Comparison of ENCODE assay signal across 27 cellular contexts in the genomic region with DNA sequence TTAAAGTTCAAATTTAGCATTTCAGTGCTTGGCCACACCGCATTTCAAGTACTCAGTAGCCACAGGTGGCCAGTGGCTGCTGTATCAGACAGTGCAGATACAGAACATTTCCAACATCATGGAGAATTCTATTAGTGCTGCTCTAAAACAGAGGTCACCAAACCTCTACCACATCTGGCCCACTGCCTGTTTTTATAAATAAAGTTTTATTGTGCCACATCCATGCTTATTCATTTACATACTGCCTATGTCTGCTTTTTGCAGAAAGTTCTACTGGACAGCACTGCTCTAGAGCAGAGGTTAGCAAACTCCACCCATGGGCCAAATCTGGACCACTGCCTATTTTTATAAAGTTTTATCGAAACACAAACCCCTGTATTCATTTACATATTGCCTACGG. TPM values are rescaled to one million over a fixed set of nuclear protein-coding genes. Genes with fewer than 3 reads are reported as not detected.
"Had no signal": no experiment of that assay in that cellular context is flagged by ENCODE, and none has a peak within 500 bp of the region (broad histone marks: within the 10 kb centered on the region; RNA-seq: fewer than 3 reads in every experiment).

No MANE protein-coding gene starts in this region.

- ATAC-seq: stimulated activated effector memory CD8-positive, alpha-beta T cell treated with anti-CD3 and anti-CD28 coated beads, Interleukin-12 subunit alpha, Interleukin-12 subunit beta, amount 100 ng/mL, for 72 hours; stimulated activated memory B cell treated with anti-CD40 and anti-IgM and Interleukin-4, amounts not matched to agents 10 μg/mL and 1 μg/mL and 100 μg/mL, for 72 hours; stimulated activated naive B cell treated with anti-CD40 and anti-IgM and Interleukin-4, amounts not matched to agents 10 μg/mL and 1 μg/mL and 100 μg/mL, for 72 hours; stimulated activated naive CD8-positive, alpha-beta T cell treated with anti-CD3 and anti-CD28 coated beads, Interleukin-15, amount 100 ng/mL, for 72 hours; stimulated activated naive CD8-positive, alpha-beta T cell treated with anti-CD3 and anti-CD28 coated beads, Interleukin-15, Interleukin-2, amounts not matched to agents 100 U/mL and 50 U/mL, for 24 hours; upper lobe of right lung had no signal

- DNase-seq: stimulated activated CD4-positive, alpha-beta T cell treated with anti-CD3 and anti-CD28 coated beads, Interleukin-2, amount 100 ng/mL, for 48 hours; stimulated activated CD4-positive, alpha-beta T cell treated with anti-CD3 and anti-CD28 coated beads, Interleukin-4, amount 100 ng/mL, for 1 hour; stimulated activated CD4-positive, alpha-beta T cell treated with anti-CD3 and anti-CD28 coated beads, Interleukin-4, amount 100 ng/mL, for 24 hours; stimulated activated CD4-positive, alpha-beta T cell treated with anti-CD3 and anti-CD28 coated beads, Interleukin-4, amount 100 ng/mL, for 4 hours; stimulated activated CD8-positive, alpha-beta memory T cell treated with anti-CD3 and anti-CD28 coated beads, Interleukin-4, amount 100 ng/mL, for 48 hours; stimulated activated naive B cell treated with anti-CD40 and anti-IgM and Interleukin-4, amounts not matched to agents 10 μg/mL and 1 μg/mL and 100 μg/mL, for 72 hours; stimulated activated naive CD4-positive, alpha-beta T cell; stimulated activated naive CD4-positive, alpha-beta T cell treated with Interleukin-2 at 50 U/mL for 16 hours; stimulated activated naive CD8-positive, alpha-beta T cell treated with anti-CD3 and anti-CD28 coated beads, Interleukin-15, amount 100 ng/mL, for 72 hours; stimulated activated naive CD8-positive, alpha-beta T cell treated with anti-CD3 and anti-CD28 coated beads, Interleukin-15, Interleukin-2, amounts not matched to agents 100 U/mL and 50 U/mL, for 24 hours; stomach; substantia nigra; testis; thyroid gland; tibial artery; transverse colon; trophoblast cell; upper lobe of right lung; uterus had no signal

- FAIRE-seq: urothelium cell line had no signal

- H3K27ac ChIP-seq: stomach, suprapubic skin, testis, thoracic aorta, thyroid gland, tibial artery, tibial nerve, transverse colon, upper lobe of left lung, upper lobe of right lung, uterus, vagina had no signal

- H3K27me3 ChIP-seq: testis, thyroid gland had no signal

- H3K4me3 ChIP-seq: stomach, suprapubic skin, testis, thoracic aorta, thyroid gland, tibial artery, tibial nerve, transverse colon, upper lobe of left lung, upper lobe of right lung, uterus, vagina had no signal

- H3K9me3 ChIP-seq: stomach, suprapubic skin, testis, thoracic aorta, thyroid gland, tibial artery, tibial nerve, transverse colon, upper lobe of left lung, upper lobe of right lung, uterus, vagina had no signal

- H3K36me3 ChIP-seq: stomach, suprapubic skin, thoracic aorta, thyroid gland, tibial artery, tibial nerve, transverse colon, upper lobe of left lung, upper lobe of right lung, uterus, vagina had no signal

- H3K4me1 ChIP-seq: thyroid gland had no signal

RNA-seq across cellular contexts. Expression of gene PTPRT, which starts 3.7 kb away (rescaled TPM):
- total RNA-seq: thoracic aorta, vagina had no signal
